Comparison of ENCODE assay signal across 22 cellular contexts in genomic region chr17:65279456-65279855, GRCh38.
"Had no signal": no experiment of that assay in that cellular context is flagged by ENCODE, and none has a peak within 500 bp of the region (broad histone marks: within the 10 kb centered on the region; RNA-seq: fewer than 3 reads in every experiment).

No MANE protein-coding gene starts in this region.

- FAIRE-seq: keratinocyte, small intestine, urothelium cell line had no signal

- ATAC-seq: left ventricle myocardium superior; natural killer cell; stimulated activated effector memory CD8-positive, alpha-beta T cell treated with anti-CD3 and anti-CD28 coated beads, Interleukin-12 subunit alpha, Interleukin-12 subunit beta, amount 100 ng/mL, for 72 hours had no signal

- DNase-seq: hippocampal formation; kidney glomerular epithelial cell; left cardiac atrium; left ventricle myocardium superior; mammary epithelial cell; mesenchymal stem cell; naive B cell; natural killer cell; nephron progenitor cell; occipital lobe; ovary; sigmoid colon; small intestine; spleen; stimulated activated CD4-positive, alpha-beta T cell treated with anti-CD3 and anti-CD28 coated beads, Interleukin-4, amount 100 ng/mL, for 24 hours; stimulated activated naive CD4-positive, alpha-beta T cell; tibial artery; trophoblast cell; upper lobe of right lung had no signal
